ENCODE assay signal across 1 cellular context in genomic region chr17:39599665-39600468, GRCh38.
TF ChIP-seq lines count a peak whose summit lies in the region.

No MANE protein-coding gene starts in this region.

TF ChIP-seq in HepG2, 621 proteins besides CTCF, POLR2A, EP300 and RAD21:
- TF ChIP-seq HNF1A (IDR thresholded peaks at IDR 0.05; ENCODE audit: low read depth) (no peak), HNF1A (CRISPR knock-in tag; IDR thresholded peaks at IDR 0.05; ENCODE audit: borderline replicate concordance) (no peak), SP5 (CRISPR knock-in tag; IDR thresholded peaks at IDR 0.05; ENCODE audit: borderline replicate concordance, low read depth) (no peak), ZNF121 (CRISPR knock-in tag; IDR thresholded peaks at IDR 0.05) (no peak), CEBPG (CRISPR knock-in tag; IDR thresholded peaks at IDR 0.05) (no peak), ZNF224 (CRISPR knock-in tag; IDR thresholded peaks at IDR 0.05) (no peak), EZH2 (conservative IDR thresholded peaks at IDR 0.05; ENCODE audit: low read depth, low read length) (peak; percentile 95; the same call in 1 of the 2 replicates)
